25 cellular contexts compared by ENCODE assay signal in genomic region chr16:69005641-69006355, GRCh38.
"Had no signal": no experiment of that assay in that cellular context is flagged by ENCODE, and none has a peak within 500 bp of the region (broad histone marks: within the 10 kb centered on the region; RNA-seq: fewer than 3 reads in every experiment).

No MANE protein-coding gene starts in this region.

- H3K27ac ChIP-seq: epithelial cell of prostate, hepatocyte, ovary, prostate gland, right atrium auricular region, spleen, tibial nerve, uterus had no signal

- H3K79me2 ChIP-seq: hepatocyte had no signal

- H2AFZ ChIP-seq: hepatocyte had no signal

- DNase-seq: activated CD8-positive, alpha-beta memory T cell treated with anti-CD3 and anti-CD28 coated beads, Interleukin-2, amount 50 U/mL, for 4 hours; activated T-cell treated with anti-CD3 and anti-CD28 coated beads, Interleukin-2, amount 50 U/mL, for 24 hours; aorta; central memory CD4-positive, alpha-beta T cell; endodermal cell; foreskin fibroblast; left ventricle myocardium superior; mammary epithelial cell; midbrain; ovary; spleen; stimulated activated CD4-positive, alpha-beta T cell treated with anti-CD3 and anti-CD28 coated beads, Interleukin-4, amount 100 ng/mL, for 24 hours; stimulated activated naive CD8-positive, alpha-beta T cell treated with anti-CD3 and anti-CD28 coated beads, Interleukin-15, amount 100 ng/mL, for 72 hours; T-helper 1 cell; T-helper 9 cell; uterus had no signal

- H3K36me3 ChIP-seq: ovary, prostate gland, right atrium auricular region, uterus had no signal

- H3K4me3 ChIP-seq: hepatocyte, ovary, prostate gland, right atrium auricular region, spleen, tibial nerve, uterus had no signal

- H3K4me2 ChIP-seq: hepatocyte had no signal

- H3K4me1 Mint-ChIP-seq: activated T-helper 17 cell treated with anti-CD3 and anti-CD28 coated beads, Interleukin-2, amount 50 U/mL, for 72 hours; brain; stimulated activated naive CD8-positive, alpha-beta T cell treated with anti-CD3 and anti-CD28 coated beads, Interleukin-15, amount 100 ng/mL, for 72 hours had no signal

- H3K27me3 ChIP-seq: hepatocyte, ovary, right atrium auricular region, spleen, tibial nerve, uterus had no signal

- H3K9me3 Mint-ChIP-seq: activated T-helper 17 cell treated with anti-CD3 and anti-CD28 coated beads, Interleukin-2, amount 50 U/mL, for 72 hours; natural killer cell treated with Interleukin-12 subunit alpha and Interleukin-12 subunit beta and Interleukin-15 and Interleukin-18, amount 100 ng/mL, for 72 hours had no signal

- H3K27ac Mint-ChIP-seq: activated naive CD4-positive, alpha-beta T cell treated with anti-CD3 and anti-CD28 coated beads, Interleukin-2, amount 50 U/mL, for 72 hours; activated T-cell treated with anti-CD3 and anti-CD28 coated beads, Interleukin-2, amount 50 U/mL, for 24 hours; activated T-helper 17 cell treated with anti-CD3 and anti-CD28 coated beads, Interleukin-2, amount 50 U/mL, for 72 hours; brain; endodermal cell; natural killer cell treated with Interleukin-12 subunit alpha and Interleukin-12 subunit beta and Interleukin-15 and Interleukin-18, amount 100 ng/mL, for 72 hours; stimulated activated naive CD8-positive, alpha-beta T cell treated with anti-CD3 and anti-CD28 coated beads, Interleukin-15, amount 100 ng/mL, for 72 hours had no signal

- H3K9me3 ChIP-seq: ovary, prostate gland, right atrium auricular region, tibial nerve, uterus had no signal

- H3K4me3 Mint-ChIP-seq: activated T-cell treated with anti-CD3 and anti-CD28 coated beads, Interleukin-2, amount 50 U/mL, for 24 hours; activated T-helper 17 cell treated with anti-CD3 and anti-CD28 coated beads, Interleukin-2, amount 50 U/mL, for 72 hours; brain; endodermal cell; natural killer cell treated with Interleukin-12 subunit alpha and Interleukin-12 subunit beta and Interleukin-15 and Interleukin-18, amount 100 ng/mL, for 72 hours; stimulated activated naive CD8-positive, alpha-beta T cell treated with anti-CD3 and anti-CD28 coated beads, Interleukin-15, amount 100 ng/mL, for 72 hours had no signal

- H3K27me3 Mint-ChIP-seq: activated T-cell treated with anti-CD3 and anti-CD28 coated beads, Interleukin-2, amount 50 U/mL, for 24 hours; activated T-helper 17 cell treated with anti-CD3 and anti-CD28 coated beads, Interleukin-2, amount 50 U/mL, for 72 hours; brain; natural killer cell treated with Interleukin-12 subunit alpha and Interleukin-12 subunit beta and Interleukin-15 and Interleukin-18, amount 100 ng/mL, for 72 hours; stimulated activated naive CD8-positive, alpha-beta T cell treated with anti-CD3 and anti-CD28 coated beads, Interleukin-15, amount 100 ng/mL, for 72 hours had no signal

- ATAC-seq: activated naive CD4-positive, alpha-beta T cell treated with anti-CD3 and anti-CD28 coated beads, Interleukin-2, amount 50 U/mL, for 72 hours; activated T-helper 17 cell treated with anti-CD3 and anti-CD28 coated beads, Interleukin-2, amount 50 U/mL, for 72 hours; left ventricle myocardium superior; natural killer cell treated with Interleukin-12 subunit alpha and Interleukin-12 subunit beta and Interleukin-15 and Interleukin-18, amount 100 ng/mL, for 72 hours; stimulated activated naive CD8-positive, alpha-beta T cell treated with anti-CD3 and anti-CD28 coated beads, Interleukin-15, amount 100 ng/mL, for 72 hours had no signal

- H3K4me1 ChIP-seq: prostate gland, right atrium auricular region, spleen, tibial nerve, uterus had no signal
